8 cellular contexts compared by ENCODE assay signal in genomic region chr7:103162566-103162965, GRCh38. TPM values are rescaled to one million over a fixed set of nuclear protein-coding genes. Genes with fewer than 3 reads are reported as not detected.
DNase-seq lines count a peak whose midpoint lies in the region; ATAC-seq, FAIRE-seq and TF ChIP-seq lines count a peak whose summit lies in the region.
"Not testable (repeated sequence)": the region's sequence is repeated elsewhere in the genome, so short reads cannot be mapped to it uniquely, and the experiment has no call there.

No MANE protein-coding gene starts in this region.

- ATAC-seq in SK-N-SH treated with all-trans-retinoic acid at 6 μM for 48 hours (peak; percentile 62; the same call in 2 of the 3 replicates), right cardiac atrium (peak; percentile 73 to 82), upper lobe of left lung (ENCODE audit: low FRiP score in 2 of 2) (peak; percentile 74 to 76)

- H3K9me3 ChIP-seq in right cardiac atrium (ENCODE audit: control insufficient read depth, low read length); upper lobe of left lung: not testable (repeated sequence)

- TF ChIP-seq EP300 in upper lobe of left lung (IDR thresholded peaks at IDR 0.05): peak in 1 of 4 donors; percentile 34

- peaks cover 12% of the 10 kb centered on the region for H3K4me1 Mint-ChIP-seq in nephron

- intact Hi-C loops in right cardiac atrium (cut with DNase I): not testable (repeated sequence)

- H3K9me3 Mint-ChIP-seq in nephron: not testable (repeated sequence)

- TF ChIP-seq CTCF in AG09309 (IDR thresholded peaks at IDR 0.05; ENCODE audit: control insufficient read depth, insufficient read depth, low read depth, low read length, missing control alignments); bronchial epithelial cell (IDR thresholded peaks at IDR 0.05; ENCODE audit: insufficient read depth, low read length, severe bottlenecking); nephron (IDR thresholded peaks at IDR 0.05; ENCODE audit: unreplicated experiment in 3 of 3); upper lobe of left lung (IDR thresholded peaks at IDR 0.05): not testable (repeated sequence)

- H3K36me3 ChIP-seq in bronchial epithelial cell (ENCODE audit: control insufficient read depth, insufficient read depth, low read length); upper lobe of left lung: not testable (repeated sequence)

- H3K36me3 Mint-ChIP-seq in nephron (ENCODE audit: low read depth): not testable (repeated sequence)

- peak overlapping the region; percentile 65 to 82 (median 75) for H3K27ac Mint-ChIP-seq in nephron

- WGBS in right cardiac atrium: 67% methylated on average over 1 of the region's 1 CpG
- 72 to 75% methylated on average over 1 of the region's 1 CpG for WGBS in upper lobe of left lung, 2 donors

- H3K4me1 ChIP-seq in right cardiac atrium (ENCODE audit: control insufficient read depth, insufficient read depth, low read length): not testable (repeated sequence)
- H3K4me1 ChIP-seq in upper lobe of left lung: peaks cover 0 to 12% (median 0%) of the 10 kb centered on the region in 4 donors

- FAIRE-seq in bronchial epithelial cell (lab: Jason Lieb, UNC): not testable (repeated sequence)

- H3K4me3 Mint-ChIP-seq in nephron: not testable (repeated sequence)

- H3K4me3 ChIP-seq in AG09309 (ENCODE audit: control insufficient read depth, low read depth, low read length); bronchial epithelial cell (ENCODE audit: low read depth, low read length); right cardiac atrium (ENCODE audit: low read length); upper lobe of left lung: not testable (repeated sequence)

- not testable (repeated sequence) for H3K27me3 ChIP-seq in bronchial epithelial cell (ENCODE audit: control insufficient read depth, insufficient read depth, low read length); right cardiac atrium (ENCODE audit: control insufficient read depth, insufficient read depth); upper lobe of left lung

- TF ChIP-seq POLR2A in upper lobe of left lung (IDR thresholded peaks at IDR 0.05): not testable (repeated sequence)

- not testable (repeated sequence) for H3K27me3 Mint-ChIP-seq in nephron (ENCODE audit: low read depth)

- not testable (repeated sequence) for H3K27ac ChIP-seq in right cardiac atrium (ENCODE audit: low read length); upper lobe of left lung

- DNase-seq in AG09309 (ENCODE audit: low read depth) (peak; percentile 31), HCEC 1CT (peak; percentile 52), bronchial epithelial cell (ENCODE audit: low read depth) (peak; percentile 42), fibroblast of gingiva (ENCODE audit: low read depth) (peak; percentile 86), upper lobe of left lung (peak in 1 of 2 donors; percentile 57)
- DNase-seq in right cardiac atrium: not testable (repeated sequence)

RNA-seq across cellular contexts. Expression of gene NAPEPLD, which starts 13.7 kb away (rescaled TPM):
- total RNA-seq in bronchial epithelial cell (1.4 and 2.6 TPM in 2 replicates), right cardiac atrium (10 to 100 TPM in 1 of 4 donors, 1 to 10 TPM in 3; 6.3 to 12.5 (median 8.4) TPM), upper lobe of left lung (10 to 100 TPM in 4 of 6 donors, 1 to 10 TPM in 2; 8.9 to 20.8 (median 10.8) TPM)
- 4.1 TPM for polyA plus RNA-seq in right cardiac atrium
